Comparison of ENCODE assay signal across 21 cellular contexts in the genomic region with DNA sequence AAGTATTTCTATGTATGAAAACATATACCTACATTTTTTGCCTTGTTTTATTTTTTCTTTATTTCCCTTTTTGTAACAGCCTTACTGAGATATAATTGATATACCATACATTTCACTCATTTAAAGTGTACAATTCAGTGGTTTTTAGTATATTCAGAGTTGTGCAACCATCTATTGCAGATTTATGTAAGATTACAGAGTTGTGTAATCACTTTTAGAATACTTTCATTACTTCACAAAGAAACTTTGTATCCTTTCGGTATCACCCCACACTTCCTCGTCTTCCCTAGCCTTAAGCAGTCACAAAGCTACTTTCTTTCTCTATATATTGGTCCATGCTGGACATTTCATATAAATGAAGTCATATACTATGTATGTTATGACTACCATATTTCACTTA.
"Had no signal": no experiment of that assay in that cellular context is flagged by ENCODE, and none has a peak within 500 bp of the region (broad histone marks: within the 10 kb centered on the region; RNA-seq: fewer than 3 reads in every experiment).

No MANE protein-coding gene starts in this region.

- H3K4me1 ChIP-seq: colonic mucosa, left ventricle myocardium inferior, suprapubic skin, transverse colon had no signal

- H3K27me3 ChIP-seq: brain microvascular endothelial cell, colonic mucosa, suprapubic skin, transverse colon had no signal

- DNase-seq: activated CD4-positive, alpha-beta memory T cell treated with anti-CD3 and anti-CD28 coated beads, Interleukin-2, amount 10 ng/mL, durations not matched to agents 7 days and 5 days; activated CD4-positive, alpha-beta T cell treated with anti-CD3 and anti-CD28 coated beads for 48 hours; activated CD4-positive, CD25-positive, alpha-beta regulatory T cell; activated CD8-positive, alpha-beta memory T cell treated with anti-CD3 and anti-CD28 coated beads, Interleukin-2, amount 10 ng/mL, durations not matched to agents 7 days and 5 days; activated naive CD4-positive, alpha-beta T cell treated with Interleukin-2 at 50 U/mL for 16 hours; activated naive CD8-positive, alpha-beta T cell treated with anti-CD3 and anti-CD28 coated beads, Interleukin-2, amount 10 ng/mL, durations not matched to agents 7 days and 5 days; activated T-cell treated with anti-CD3 and anti-CD28 coated beads, Interleukin-2, amount 50 U/mL, for 1 hour; aorta; brain microvascular endothelial cell; colonic mucosa; erythroblast; head of caudate nucleus; kidney glomerular epithelial cell; left ventricle myocardium inferior; occipital lobe; stimulated activated naive CD8-positive, alpha-beta T cell treated with anti-CD3 and anti-CD28 coated beads, Interleukin-15, amount 100 ng/mL, for 72 hours; T-helper 9 cell; transverse colon had no signal

- H3K36me3 ChIP-seq: brain microvascular endothelial cell, colonic mucosa, left ventricle myocardium inferior, suprapubic skin, transverse colon had no signal

- H3K4me3 ChIP-seq: colonic mucosa, left ventricle myocardium inferior, skin epidermis, suprapubic skin, transverse colon had no signal

- H3K27ac ChIP-seq: brain microvascular endothelial cell, colonic mucosa, left ventricle myocardium inferior, skin epidermis, suprapubic skin, transverse colon had no signal

- H3K9me3 ChIP-seq: colonic mucosa, left ventricle myocardium inferior, suprapubic skin, transverse colon had no signal

- FAIRE-seq: frontal cortex had no signal
